Comparison of ENCODE assay signal across 8 cellular contexts in the genomic region with DNA sequence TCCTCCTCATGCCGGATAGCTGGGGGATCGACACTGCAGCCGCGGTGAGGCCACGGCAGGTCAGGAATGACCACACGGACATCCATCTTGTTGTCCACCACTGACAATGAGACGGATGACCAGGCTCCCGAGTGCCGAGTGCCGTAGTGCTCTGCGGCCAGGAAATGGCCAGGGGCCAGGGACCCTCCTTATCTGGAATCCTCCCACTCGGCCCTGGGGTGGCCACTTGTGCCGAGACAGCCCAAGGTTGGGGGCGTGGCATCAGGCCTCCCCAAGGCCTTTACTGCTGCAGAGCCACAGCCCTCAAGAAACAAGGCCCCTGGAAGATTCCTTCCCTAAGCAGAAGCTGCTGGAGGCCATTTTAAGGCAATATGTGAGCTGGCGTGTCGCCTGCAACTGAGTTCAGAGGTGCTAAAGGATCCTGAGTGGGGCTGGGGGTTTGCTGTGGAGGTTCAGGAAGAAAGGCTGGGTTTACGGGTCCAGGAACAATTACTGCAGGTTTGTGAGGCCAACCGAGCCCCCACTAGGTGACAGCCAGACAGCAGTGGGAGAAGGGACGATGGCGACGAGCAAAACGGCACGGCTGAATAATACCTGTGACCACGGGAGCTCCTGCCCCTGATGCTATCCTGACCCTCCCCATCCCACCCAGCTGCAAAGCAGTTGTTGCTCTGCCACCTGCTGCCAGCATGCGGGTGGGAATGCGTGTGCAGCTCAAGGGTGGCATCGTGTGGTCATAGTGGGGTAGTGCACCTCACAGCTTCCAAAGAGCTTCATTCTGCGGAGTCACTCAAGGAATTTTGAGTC. TPM values are rescaled to one million over a fixed set of nuclear protein-coding genes. Genes with fewer than 3 reads are reported as not detected.
DNase-seq lines count a peak whose midpoint lies in the region; ATAC-seq and TF ChIP-seq lines count a peak whose summit lies in the region.

No MANE protein-coding gene starts in this region.

- H3K27ac ChIP-seq in PC-3 (ENCODE audit: low read length), result no peak overlapping the region
- H3K27ac ChIP-seq in esophagus squamous epithelium, result no peak overlapping the region

- H3K27me3 Mint-ChIP-seq in natural killer cell (ENCODE audit: low read depth in 2 of 2), result peaks cover 0 to 18% of the 10 kb centered on the region in 2 donors
- H3K27me3 Mint-ChIP-seq in stimulated activated memory B cell treated with anti-CD40 and anti-IgM and Interleukin-4, amounts not matched to agents 10 μg/mL and 1 μg/mL and 100 μg/mL, for 72 hours, result peaks cover 50% of the 10 kb centered on the region

- no peak overlapping the region for H3K9ac ChIP-seq in PC-3 (ENCODE audit: low read length)

- H3K79me2 ChIP-seq in PC-3 (ENCODE audit: low read length), result no peaks in the 10 kb centered on the region

- DNase-seq in AG08396 (ENCODE audit: low spot score), result peak; percentile 84
- DNase-seq in HT-29 (ENCODE audit: low spot score), result peak; percentile 96
- DNase-seq in PC-3, result peak; percentile 85
- DNase-seq in activated T-cell treated with anti-CD3 and anti-CD28 coated beads for 4 hours, result peak; percentile 51
- DNase-seq in esophagus squamous epithelium (lab: John Stamatoyannopoulos, UW), result no peak
- DNase-seq in natural killer cell, result peak; percentile 57

- H3K4me3 ChIP-seq in PC-3 (ENCODE audit: low read length) (no peak overlapping the region), esophagus squamous epithelium (no peak overlapping the region)

- H3K36me3 Mint-ChIP-seq in natural killer cell, result no peaks in the 10 kb centered on the region
- no peaks in the 10 kb centered on the region for H3K36me3 Mint-ChIP-seq in stimulated activated memory B cell treated with anti-CD40 and anti-IgM and Interleukin-4, amounts not matched to agents 10 μg/mL and 1 μg/mL and 100 μg/mL, for 72 hours

- no peaks in the 10 kb centered on the region for H3K9me3 ChIP-seq in PC-3 (ENCODE audit: low read length)
- H3K9me3 ChIP-seq in esophagus squamous epithelium, result no peaks in the 10 kb centered on the region

- TF ChIP-seq POLR2A in esophagus squamous epithelium (IDR thresholded peaks at IDR 0.05), result no peak

- peak; percentile 93 for TF ChIP-seq CTCF in PC-3 (conservative IDR thresholded peaks at IDR 0.05; ENCODE audit: low read depth, low read length)
- TF ChIP-seq CTCF in esophagus squamous epithelium (IDR thresholded peaks at IDR 0.05), result peak; percentile 96 to 98 (median 97)
- TF ChIP-seq CTCF in natural killer cell (IDR thresholded peaks at IDR 0.05), result peak; percentile 89

- H2AFZ ChIP-seq in PC-3 (ENCODE audit: low read length), result no peak overlapping the region

- H3K4me3 Mint-ChIP-seq in natural killer cell, result no peak overlapping the region
- H3K4me3 Mint-ChIP-seq in stimulated activated memory B cell treated with anti-CD40 and anti-IgM and Interleukin-4, amounts not matched to agents 10 μg/mL and 1 μg/mL and 100 μg/mL, for 72 hours, result no peak overlapping the region

- ATAC-seq in GM18517 (IDR thresholded peaks at IDR 0.05; ENCODE audit: unreplicated experiment) (peak; percentile 79), PC-3 (peak; percentile 61), natural killer cell (peak; percentile 94 to 100 (median 99))
- peak; percentile 69 for ATAC-seq in stimulated activated memory B cell treated with anti-CD40 and anti-IgM and Interleukin-4, amounts not matched to agents 10 μg/mL and 1 μg/mL and 100 μg/mL, for 72 hours

- peaks cover 5% of the 10 kb centered on the region in 2 donors for H3K4me1 Mint-ChIP-seq in natural killer cell
- H3K4me1 Mint-ChIP-seq in stimulated activated memory B cell treated with anti-CD40 and anti-IgM and Interleukin-4, amounts not matched to agents 10 μg/mL and 1 μg/mL and 100 μg/mL, for 72 hours, result peaks cover 4% of the 10 kb centered on the region

- no peak overlapping the region for H3K27ac Mint-ChIP-seq in natural killer cell
- H3K27ac Mint-ChIP-seq in stimulated activated memory B cell treated with anti-CD40 and anti-IgM and Interleukin-4, amounts not matched to agents 10 μg/mL and 1 μg/mL and 100 μg/mL, for 72 hours, result no peak overlapping the region

- BruUV-seq in PC-3 (replicated peaks; lab: Mats Ljungman, UMichigan), result no TSS peak

- no peaks in the 10 kb centered on the region for H3F3A ChIP-seq in PC-3 (ENCODE audit: low read length, unreplicated experiment)

- intact Hi-C loops in PC-3 (cut with micrococcal nuclease), result loop anchor here (1.0 to 10.0 kb wide), 3 partner anchors 74 to 1407 kb away; no protein-coding TSS in a partner anchor
- intact Hi-C loops in esophagus squamous epithelium (cut with DNase I), result loop anchor here (5.0 kb wide), 2 partner anchors 72 to 502 kb away; no protein-coding TSS in a partner anchor
- intact Hi-C loops in natural killer cell (cut with micrococcal nuclease), result loop anchor here (1.0 to 10.0 kb wide), 3 partner anchors 73 to 695 kb away; no protein-coding TSS in a partner anchor

- no peaks in the 10 kb centered on the region for H3K36me3 ChIP-seq in PC-3 (ENCODE audit: low read depth, low read length)
- H3K36me3 ChIP-seq in esophagus squamous epithelium, result no peaks in the 10 kb centered on the region

- CTCF ChIA-PET in PC-3 (lab: Charles Lee), result interaction anchor here (0.5 to 2.1 kb wide), 11 partner anchors 45 to 652 kb away, joined by 3 to 55 read pairs (median 4); no protein-coding TSS in a partner anchor

- H3K9me3 Mint-ChIP-seq in natural killer cell, result no peaks in the 10 kb centered on the region
- H3K9me3 Mint-ChIP-seq in stimulated activated memory B cell treated with anti-CD40 and anti-IgM and Interleukin-4, amounts not matched to agents 10 μg/mL and 1 μg/mL and 100 μg/mL, for 72 hours, result peaks cover 3% of the 10 kb centered on the region

- H3K4me1 ChIP-seq in PC-3 (ENCODE audit: insufficient read depth, low read length), result peaks cover 11% of the 10 kb centered on the region; the same call in 1 of the 2 replicates
- H3K4me1 ChIP-seq in esophagus squamous epithelium, result peaks cover 0 to 9% (median 0%) of the 10 kb centered on the region in 3 donors

- 19 to 30% methylated on average over 17 to 18 of the region's 28 CpGs for WGBS in esophagus squamous epithelium, 2 donors

- POLR2A ChIA-PET in PC-3 (lab: Charles Lee; ENCODE audit: unreplicated experiment), result interaction anchor here (0.7 kb wide), 1 partner anchor 133 kb away, joined by 3 read pairs; no protein-coding TSS in a partner anchor

- no peak overlapping the region; the same call in 1 of the 2 replicates for H3K4me2 ChIP-seq in PC-3 (ENCODE audit: low read length)

- H3K9me2 ChIP-seq in PC-3 (replicated peaks; ENCODE audit: low read length), result no peaks in the 10 kb centered on the region

- no peaks in the 10 kb centered on the region for H3K27me3 ChIP-seq in PC-3 (ENCODE audit: low read length)
- peaks cover 0 to 62% (median 0%) of the 10 kb centered on the region in 4 donors for H3K27me3 ChIP-seq in esophagus squamous epithelium

- no peaks in the 10 kb centered on the region for H4K20me1 ChIP-seq in PC-3 (ENCODE audit: low read length)

RNA-seq across cellular contexts. Expression of a gene that starts 31.6 kb away (rescaled TPM):
- total RNA-seq in HT-29 (2014; rRNA removed; shearing (Covaris generic)), result not detected in 2 replicates
- total RNA-seq in PC-3 (2014; rRNA removed) (not detected in 2 replicates), esophagus squamous epithelium (not detected), natural killer cell (not detected)
